Comparison of ENCODE assay signal across 9 cellular contexts in the genomic region with DNA sequence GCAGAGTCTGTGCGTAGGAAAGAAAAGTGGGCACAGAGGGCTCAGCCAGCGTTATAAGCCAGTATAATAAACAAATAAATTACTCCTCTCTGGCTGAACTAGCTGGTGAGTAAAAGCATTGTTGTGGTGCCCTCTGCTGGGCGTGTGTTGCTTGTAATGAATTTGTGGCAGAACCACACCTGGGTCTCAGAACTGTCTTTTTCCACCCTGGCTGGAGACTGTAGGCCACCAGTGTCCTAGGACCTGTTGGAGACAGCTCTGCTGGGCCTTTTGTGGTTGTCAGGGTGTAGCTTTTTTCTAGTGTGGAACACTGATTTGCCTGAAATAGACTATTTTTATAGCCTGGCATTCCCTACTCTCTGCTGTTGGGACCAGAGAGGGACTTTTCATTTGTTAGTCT.
A peak's percentile ranks its signal among the peaks of the same experiment; 100 is the strongest.
DNase-seq lines count a peak whose midpoint lies in the region; ATAC-seq and TF ChIP-seq lines count a peak whose summit lies in the region.
"Had no signal": no experiment of that assay in that cellular context is flagged by ENCODE, and none has a peak within 500 bp of the region (broad histone marks: within the 10 kb centered on the region; RNA-seq: fewer than 3 reads in every experiment).

No MANE protein-coding gene starts in this region.

- in situ Hi-C loops in GM13976 (cut with MboI; ENCODE audit: low sequenced_read_pairs, unreplicated experiment), result no loop called here

- WGBS in prostate gland, result 4% methylated on average over 3 of the region's 3 CpGs

- BruUV-seq in A673 (replicated peaks; lab: Mats Ljungman, UMichigan), result no TSS peak

- POLR2A ChIA-PET in A673 (lab: Charles Lee; ENCODE audit: low non-redundant PET), result no interaction called here

- H3K9ac ChIP-seq in KMS-11, result no peak overlapping the region

- no peaks in the 10 kb centered on the region for H3K4me1 Mint-ChIP-seq in activated naive CD8-positive, alpha-beta T cell treated with anti-CD3 and anti-CD28 coated beads for 36 hours

- H3K4me3 ChIP-seq in A673 (ENCODE audit: low read depth, low read length, poor library complexity, severe bottlenecking) (no peak overlapping the region), KMS-11 (IDR thresholded peaks at IDR 0.05; ENCODE audit: insufficient read depth, low read depth, low read length) (no peak overlapping the region), SJCRH30 (no peak overlapping the region), prostate gland (no peak overlapping the region)

- H3K36me3 Mint-ChIP-seq in activated naive CD8-positive, alpha-beta T cell treated with anti-CD3 and anti-CD28 coated beads for 36 hours, result no peaks in the 10 kb centered on the region

- no peaks in the 10 kb centered on the region for H3K27me3 Mint-ChIP-seq in activated naive CD8-positive, alpha-beta T cell treated with anti-CD3 and anti-CD28 coated beads for 36 hours

- no peak overlapping the region for H2AFZ ChIP-seq in KMS-11 (ENCODE audit: low read depth)

- no peaks in the 10 kb centered on the region for H3K36me3 ChIP-seq in A673 (ENCODE audit: insufficient read depth, low read length, poor library complexity, severe bottlenecking)
- H3K36me3 ChIP-seq in KMS-11 (ENCODE audit: insufficient read depth), result no peaks in the 10 kb centered on the region
- H3K36me3 ChIP-seq in SJCRH30, result no peaks in the 10 kb centered on the region
- H3K36me3 ChIP-seq in prostate gland, result no peaks in the 10 kb centered on the region

- intact Hi-C loops in A673 (cut with micrococcal nuclease; ENCODE audit: unreplicated experiment) (loop anchor here (5.0 kb wide), 2 partner anchors 457 to 637 kb away; no protein-coding TSS in a partner anchor), head of caudate nucleus (cut with DNase I) (loop anchor here (5.0 kb wide), 2 partner anchors 457 to 472 kb away; no protein-coding TSS in a partner anchor), prostate gland (cut with DNase I) (loop anchor here (5.0 to 10.0 kb wide), 3 partner anchors 364 to 734 kb away; no protein-coding TSS in a partner anchor)

- peak; percentile 58 for TF ChIP-seq CTCF in A673 (conservative IDR thresholded peaks at IDR 0.05; ENCODE audit: low read depth, low read length)
- TF ChIP-seq CTCF in GM13976 (IDR thresholded peaks at IDR 0.05; ENCODE audit: borderline replicate concordance, control extremely low read depth, extremely low read depth, insufficient read depth, missing control alignments), result peak; percentile 61
- TF ChIP-seq CTCF in KMS-11 (conservative IDR thresholded peaks at IDR 0.05; ENCODE audit: low read depth, low read length), result peak; percentile 57
- TF ChIP-seq CTCF in prostate gland (IDR thresholded peaks at IDR 0.05), result peak; percentile 48 to 71 (median 70)

- no peaks in the 10 kb centered on the region for H3K9me3 ChIP-seq in A673 (ENCODE audit: low read depth, low read length, poor library complexity, severe bottlenecking)
- H3K9me3 ChIP-seq in SJCRH30 (replicated peaks), result no peaks in the 10 kb centered on the region
- no peaks in the 10 kb centered on the region for H3K9me3 ChIP-seq in prostate gland

- CTCF ChIA-PET in A673 (lab: Charles Lee), result interaction anchor here (0.7 kb wide), 1 partner anchor 8 kb away, joined by 3 read pairs; no protein-coding TSS in a partner anchor

- H3K4me3 Mint-ChIP-seq in activated naive CD8-positive, alpha-beta T cell treated with anti-CD3 and anti-CD28 coated beads for 36 hours, result no peak overlapping the region

- ATAC-seq in GM21529 (IDR thresholded peaks at IDR 0.05; ENCODE audit: unreplicated experiment), result no peak

- H3K4me1 ChIP-seq in A673 (ENCODE audit: insufficient read depth, low read length, poor library complexity, severe bottlenecking), result no peaks in the 10 kb centered on the region
- H3K4me1 ChIP-seq in KMS-11 (ENCODE audit: low read depth, poor library complexity, severe bottlenecking), result no peaks in the 10 kb centered on the region
- no peaks in the 10 kb centered on the region for H3K4me1 ChIP-seq in SJCRH30
- H3K4me1 ChIP-seq in prostate gland (replicated peaks), result no peaks in the 10 kb centered on the region

- H3K27me3 ChIP-seq in A673 (replicated peaks; ENCODE audit: insufficient read depth, low read depth, low read length, poor library complexity), result no peaks in the 10 kb centered on the region
- peaks cover 10% of the 10 kb centered on the region; the same call in 1 of the 2 replicates for H3K27me3 ChIP-seq in KMS-11 (ENCODE audit: insufficient read depth, low read depth)
- H3K27me3 ChIP-seq in SJCRH30, result no peaks in the 10 kb centered on the region
- no peaks in the 10 kb centered on the region for H3K27me3 ChIP-seq in prostate gland (replicated peaks; ENCODE audit: insufficient read depth)

- H3K27ac Mint-ChIP-seq in activated naive CD8-positive, alpha-beta T cell treated with anti-CD3 and anti-CD28 coated beads for 36 hours, result no peak overlapping the region

- TF ChIP-seq POLR2A in prostate gland (IDR thresholded peaks at IDR 0.05), result no peak

- no peak overlapping the region for H3K27ac ChIP-seq in A673 (ENCODE audit: low read depth, low read length, poor library complexity, severe bottlenecking)
- no peak overlapping the region for H3K27ac ChIP-seq in KMS-11
- H3K27ac ChIP-seq in SJCRH30, result no peak overlapping the region
- no peak overlapping the region for H3K27ac ChIP-seq in prostate gland
- H3K27ac ChIP-seq: skin epidermis had no signal

- H3K9me3 Mint-ChIP-seq in activated naive CD8-positive, alpha-beta T cell treated with anti-CD3 and anti-CD28 coated beads for 36 hours, result no peaks in the 10 kb centered on the region

- no peak overlapping the region for H3K4me2 ChIP-seq in KMS-11

- H3K79me2 ChIP-seq in KMS-11 (ENCODE audit: insufficient read depth, low read depth), result no peaks in the 10 kb centered on the region

- peak; percentile 44 for DNase-seq in A673 (ENCODE audit: low spot score)
- DNase-seq in GM13976 (ENCODE audit: low spot score), result peak; percentile 45
- DNase-seq in SJCRH30, result peak; percentile 26 to 54
- peak; percentile 39 for DNase-seq in activated naive CD8-positive, alpha-beta T cell treated with anti-CD3 and anti-CD28 coated beads for 36 hours
- peak; percentile 56 to 95 (median 88) for DNase-seq in head of caudate nucleus
- peak; percentile 74 for DNase-seq in prostate gland (ENCODE audit: low spot score)

- H4K20me1 ChIP-seq in KMS-11 (ENCODE audit: insufficient read depth), result no peaks in the 10 kb centered on the region
